In the genomic region with DNA sequence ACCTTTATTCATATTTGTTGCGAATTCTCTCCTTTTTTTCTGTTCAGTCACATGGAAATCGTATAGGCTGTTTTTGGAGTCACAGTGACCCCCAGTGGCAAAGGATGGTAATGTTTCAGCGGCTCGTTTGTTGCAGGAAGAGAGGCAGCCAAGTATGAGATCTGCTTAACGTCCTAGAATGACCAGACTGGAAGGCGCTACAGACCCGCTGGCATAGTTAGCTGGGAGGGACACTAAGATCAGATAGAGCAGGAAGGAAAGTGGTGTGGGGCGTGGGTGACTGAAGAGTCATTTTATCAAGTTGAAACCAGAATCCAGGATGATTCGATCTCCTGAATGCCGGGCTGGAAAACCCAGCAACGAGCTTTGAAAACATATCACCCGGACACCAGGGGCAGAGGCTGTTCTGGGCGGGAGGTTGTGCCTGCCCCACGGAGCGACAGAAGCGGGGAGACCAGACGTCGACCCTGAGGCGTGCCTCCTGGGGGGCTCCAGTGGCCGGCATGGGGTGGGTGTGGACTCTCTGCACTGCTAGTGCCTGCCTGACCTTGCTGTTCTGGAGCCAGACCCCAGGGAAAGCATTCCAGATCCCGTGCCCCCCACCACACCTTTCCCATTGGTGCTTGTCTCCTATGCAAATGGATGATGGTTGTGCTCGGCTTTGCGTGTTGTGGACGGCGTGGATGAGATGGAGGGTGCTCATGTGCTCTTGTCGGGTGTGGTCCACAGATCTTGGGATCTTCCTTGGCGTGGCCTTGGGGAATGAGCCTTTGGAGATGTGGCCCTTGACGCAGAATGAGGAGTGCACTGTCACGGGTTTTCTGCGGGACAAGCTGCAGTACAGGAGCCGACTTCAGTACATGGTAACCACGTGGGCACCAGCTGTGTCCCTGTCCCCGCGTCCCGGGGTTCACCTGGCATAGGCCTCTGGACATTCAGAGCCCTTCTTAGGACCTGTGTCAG, we compare ENCODE assay signal across 1 cellular context.
A peak's percentile ranks its signal among the peaks of the same experiment; 100 is the strongest.
TF ChIP-seq lines count a peak whose summit lies in the region.

No MANE protein-coding gene starts in this region.

TF ChIP-seq in K562, 482 proteins besides CTCF, POLR2A, EP300 and RAD21 (continued from another document):
- TF ChIP-seq, protein P1, sequence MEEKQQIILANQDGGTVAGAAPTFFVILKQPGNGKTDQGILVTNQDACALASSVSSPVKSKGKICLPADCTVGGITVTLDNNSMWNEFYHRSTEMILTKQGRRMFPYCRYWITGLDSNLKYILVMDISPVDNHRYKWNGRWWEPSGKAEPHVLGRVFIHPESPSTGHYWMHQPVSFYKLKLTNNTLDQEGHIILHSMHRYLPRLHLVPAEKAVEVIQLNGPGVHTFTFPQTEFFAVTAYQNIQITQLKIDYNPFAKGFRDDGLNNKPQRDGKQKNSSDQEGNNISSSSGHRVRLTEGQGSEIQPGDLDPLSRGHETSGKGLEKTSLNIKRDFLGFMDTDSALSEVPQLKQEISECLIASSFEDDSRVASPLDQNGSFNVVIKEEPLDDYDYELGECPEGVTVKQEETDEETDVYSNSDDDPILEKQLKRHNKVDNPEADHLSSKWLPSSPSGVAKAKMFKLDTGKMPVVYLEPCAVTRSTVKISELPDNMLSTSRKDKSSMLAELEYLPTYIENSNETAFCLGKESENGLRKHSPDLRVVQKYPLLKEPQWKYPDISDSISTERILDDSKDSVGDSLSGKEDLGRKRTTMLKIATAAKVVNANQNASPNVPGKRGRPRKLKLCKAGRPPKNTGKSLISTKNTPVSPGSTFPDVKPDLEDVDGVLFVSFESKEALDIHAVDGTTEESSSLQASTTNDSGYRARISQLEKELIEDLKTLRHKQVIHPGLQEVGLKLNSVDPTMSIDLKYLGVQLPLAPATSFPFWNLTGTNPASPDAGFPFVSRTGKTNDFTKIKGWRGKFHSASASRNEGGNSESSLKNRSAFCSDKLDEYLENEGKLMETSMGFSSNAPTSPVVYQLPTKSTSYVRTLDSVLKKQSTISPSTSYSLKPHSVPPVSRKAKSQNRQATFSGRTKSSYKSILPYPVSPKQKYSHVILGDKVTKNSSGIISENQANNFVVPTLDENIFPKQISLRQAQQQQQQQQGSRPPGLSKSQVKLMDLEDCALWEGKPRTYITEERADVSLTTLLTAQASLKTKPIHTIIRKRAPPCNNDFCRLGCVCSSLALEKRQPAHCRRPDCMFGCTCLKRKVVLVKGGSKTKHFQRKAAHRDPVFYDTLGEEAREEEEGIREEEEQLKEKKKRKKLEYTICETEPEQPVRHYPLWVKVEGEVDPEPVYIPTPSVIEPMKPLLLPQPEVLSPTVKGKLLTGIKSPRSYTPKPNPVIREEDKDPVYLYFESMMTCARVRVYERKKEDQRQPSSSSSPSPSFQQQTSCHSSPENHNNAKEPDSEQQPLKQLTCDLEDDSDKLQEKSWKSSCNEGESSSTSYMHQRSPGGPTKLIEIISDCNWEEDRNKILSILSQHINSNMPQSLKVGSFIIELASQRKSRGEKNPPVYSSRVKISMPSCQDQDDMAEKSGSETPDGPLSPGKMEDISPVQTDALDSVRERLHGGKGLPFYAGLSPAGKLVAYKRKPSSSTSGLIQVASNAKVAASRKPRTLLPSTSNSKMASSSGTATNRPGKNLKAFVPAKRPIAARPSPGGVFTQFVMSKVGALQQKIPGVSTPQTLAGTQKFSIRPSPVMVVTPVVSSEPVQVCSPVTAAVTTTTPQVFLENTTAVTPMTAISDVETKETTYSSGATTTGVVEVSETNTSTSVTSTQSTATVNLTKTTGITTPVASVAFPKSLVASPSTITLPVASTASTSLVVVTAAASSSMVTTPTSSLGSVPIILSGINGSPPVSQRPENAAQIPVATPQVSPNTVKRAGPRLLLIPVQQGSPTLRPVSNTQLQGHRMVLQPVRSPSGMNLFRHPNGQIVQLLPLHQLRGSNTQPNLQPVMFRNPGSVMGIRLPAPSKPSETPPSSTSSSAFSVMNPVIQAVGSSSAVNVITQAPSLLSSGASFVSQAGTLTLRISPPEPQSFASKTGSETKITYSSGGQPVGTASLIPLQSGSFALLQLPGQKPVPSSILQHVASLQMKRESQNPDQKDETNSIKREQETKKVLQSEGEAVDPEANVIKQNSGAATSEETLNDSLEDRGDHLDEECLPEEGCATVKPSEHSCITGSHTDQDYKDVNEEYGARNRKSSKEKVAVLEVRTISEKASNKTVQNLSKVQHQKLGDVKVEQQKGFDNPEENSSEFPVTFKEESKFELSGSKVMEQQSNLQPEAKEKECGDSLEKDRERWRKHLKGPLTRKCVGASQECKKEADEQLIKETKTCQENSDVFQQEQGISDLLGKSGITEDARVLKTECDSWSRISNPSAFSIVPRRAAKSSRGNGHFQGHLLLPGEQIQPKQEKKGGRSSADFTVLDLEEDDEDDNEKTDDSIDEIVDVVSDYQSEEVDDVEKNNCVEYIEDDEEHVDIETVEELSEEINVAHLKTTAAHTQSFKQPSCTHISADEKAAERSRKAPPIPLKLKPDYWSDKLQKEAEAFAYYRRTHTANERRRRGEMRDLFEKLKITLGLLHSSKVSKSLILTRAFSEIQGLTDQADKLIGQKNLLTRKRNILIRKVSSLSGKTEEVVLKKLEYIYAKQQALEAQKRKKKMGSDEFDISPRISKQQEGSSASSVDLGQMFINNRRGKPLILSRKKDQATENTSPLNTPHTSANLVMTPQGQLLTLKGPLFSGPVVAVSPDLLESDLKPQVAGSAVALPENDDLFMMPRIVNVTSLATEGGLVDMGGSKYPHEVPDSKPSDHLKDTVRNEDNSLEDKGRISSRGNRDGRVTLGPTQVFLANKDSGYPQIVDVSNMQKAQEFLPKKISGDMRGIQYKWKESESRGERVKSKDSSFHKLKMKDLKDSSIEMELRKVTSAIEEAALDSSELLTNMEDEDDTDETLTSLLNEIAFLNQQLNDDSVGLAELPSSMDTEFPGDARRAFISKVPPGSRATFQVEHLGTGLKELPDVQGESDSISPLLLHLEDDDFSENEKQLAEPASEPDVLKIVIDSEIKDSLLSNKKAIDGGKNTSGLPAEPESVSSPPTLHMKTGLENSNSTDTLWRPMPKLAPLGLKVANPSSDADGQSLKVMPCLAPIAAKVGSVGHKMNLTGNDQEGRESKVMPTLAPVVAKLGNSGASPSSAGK (IDR thresholded peaks at IDR 0.05) = no peak
- TF ChIP-seq TARDBP (IDR thresholded peaks at IDR 0.05) (no peak), GATAD2B (IDR thresholded peaks at IDR 0.05; ENCODE audit: borderline replicate concordance) (no peak), MAFG (tag; conservative IDR thresholded peaks at IDR 0.05) (no peak), NBN (IDR thresholded peaks at IDR 0.05; ENCODE audit: low read depth) (peak; percentile 52; the same call in 1 of the 2 replicates), CEBPB (tag; IDR thresholded peaks at IDR 0.05) (no peak), NR3C1 (CRISPR knock-in tag; IDR thresholded peaks at IDR 0.05) (no peak), MITF (IDR thresholded peaks at IDR 0.05) (peak; percentile 50), SOX6 (IDR thresholded peaks at IDR 0.05) (no peak; the same call in 1 of the 2 replicates), TAL1 (IDR thresholded peaks at IDR 0.05) (no peak), ZNF143 (CRISPR knock-in tag; IDR thresholded peaks at IDR 0.05) (no peak), STAT5B (CRISPR knock-in tag; IDR thresholded peaks at IDR 0.05) (no peak), POLR3G (IDR thresholded peaks at IDR 0.05; ENCODE audit: extremely low read depth, insufficient read length, insufficient replicate concordance) (no peak), PHF21A (IDR thresholded peaks at IDR 0.05; ENCODE audit: borderline replicate concordance, low read depth) (no peak), CBFB (CRISPR knock-in tag; IDR thresholded peaks at IDR 0.05) (no peak), POLR2H (tag; IDR thresholded peaks at IDR 0.05; ENCODE audit: low read depth) (no peak), ZNF324 (CRISPR knock-in tag; IDR thresholded peaks at IDR 0.05) (no peak), PREB (CRISPR knock-in tag; IDR thresholded peaks at IDR 0.05) (no peak), ZNF717 (CRISPR knock-in tag; IDR thresholded peaks at IDR 0.05) (no peak), EHMT2 (IDR thresholded peaks at IDR 0.05) (no peak), USF1 (CRISPR knock-in tag; IDR thresholded peaks at IDR 0.05) (no peak; the same call in 1 of the 2 replicates), ZNF146 (CRISPR knock-in tag; IDR thresholded peaks at IDR 0.05; ENCODE audit: unreplicated experiment) (no peak), ZNF140 (CRISPR knock-in tag; IDR thresholded peaks at IDR 0.05) (no peak), TCF15 (CRISPR knock-in tag; IDR thresholded peaks at IDR 0.05) (no peak), CXXC5 (CRISPR knock-in tag; IDR thresholded peaks at IDR 0.05) (no peak), HDAC8 (tag; IDR thresholded peaks at IDR 0.05) (no peak), ETV1 (tag; conservative IDR thresholded peaks at IDR 0.05; ENCODE audit: low read depth) (peak; percentile 43; the same call in 1 of the 2 replicates), HMGN3 (IDR thresholded peaks at IDR 0.05; ENCODE audit: borderline replicate concordance, extremely low read depth, insufficient read length, low read depth, low read length) (no peak), VEZF1 (CRISPR knock-in tag; IDR thresholded peaks at IDR 0.05) (peak; percentile 48; the same call in 1 of the 2 replicates), NFIC (IDR thresholded peaks at IDR 0.05) (no peak), TBL1XR1 (IDR thresholded peaks at IDR 0.05; ENCODE audit: low read length in 2 of 2) (peak in 1 of 2 experiments; percentile 45; a peak in 1 of 4 replicates), FOXO4 (CRISPR knock-in tag; IDR thresholded peaks at IDR 0.05) (no peak)
- TF ChIP-seq, protein P2, sequence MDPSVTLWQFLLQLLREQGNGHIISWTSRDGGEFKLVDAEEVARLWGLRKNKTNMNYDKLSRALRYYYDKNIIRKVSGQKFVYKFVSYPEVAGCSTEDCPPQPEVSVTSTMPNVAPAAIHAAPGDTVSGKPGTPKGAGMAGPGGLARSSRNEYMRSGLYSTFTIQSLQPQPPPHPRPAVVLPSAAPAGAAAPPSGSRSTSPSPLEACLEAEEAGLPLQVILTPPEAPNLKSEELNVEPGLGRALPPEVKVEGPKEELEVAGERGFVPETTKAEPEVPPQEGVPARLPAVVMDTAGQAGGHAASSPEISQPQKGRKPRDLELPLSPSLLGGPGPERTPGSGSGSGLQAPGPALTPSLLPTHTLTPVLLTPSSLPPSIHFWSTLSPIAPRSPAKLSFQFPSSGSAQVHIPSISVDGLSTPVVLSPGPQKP (CRISPR knock-in tag; IDR thresholded peaks at IDR 0.05) = no peak
